ENCODE assay signal across 20 cellular contexts in the genomic region with DNA sequence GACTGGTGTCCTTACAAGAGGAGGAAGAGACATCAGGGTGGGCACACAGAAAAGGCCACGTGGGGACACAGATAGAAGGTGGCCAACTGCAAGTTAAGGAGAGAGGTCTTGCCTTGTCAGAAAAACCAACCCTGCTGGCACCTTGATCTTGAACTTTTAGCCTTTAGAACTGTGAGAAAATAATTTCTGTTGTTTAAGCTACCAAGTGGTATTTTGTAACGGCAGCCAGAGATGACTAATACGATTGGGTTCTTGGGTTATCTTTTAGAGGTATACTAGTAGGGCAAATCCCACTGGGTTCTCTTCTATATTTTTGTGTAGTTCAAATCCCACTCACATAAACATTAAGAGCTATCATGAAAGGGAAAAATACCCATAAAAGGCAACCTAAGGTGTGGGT. TPM values are rescaled to one million over a fixed set of nuclear protein-coding genes. Genes with fewer than 3 reads are reported as not detected.
DNase-seq lines count a peak whose midpoint lies in the region; ATAC-seq and TF ChIP-seq lines count a peak whose summit lies in the region.
"Had no signal": no experiment of that assay in that cellular context is flagged by ENCODE, and none has a peak within 500 bp of the region (broad histone marks: within the 10 kb centered on the region; RNA-seq: fewer than 3 reads in every experiment).

No MANE protein-coding gene starts in this region.

- no peaks in the 10 kb centered on the region for H3K36me3 Mint-ChIP-seq in activated CD4-positive, alpha-beta T cell treated with anti-CD3 and anti-CD28 coated beads for 36 hours (ENCODE audit: low read depth)
- H3K36me3 Mint-ChIP-seq in H9 (ENCODE audit: insufficient read depth in 1 of 3, low read depth in 3 of 3), result peaks cover 8 to 38% (median 13%) of the 10 kb centered on the region in 3 experiments
- no peaks in the 10 kb centered on the region for H3K36me3 Mint-ChIP-seq in activated T-helper 17 cell treated with anti-CD3 and anti-CD28 coated beads, Interleukin-2, amount 50 U/mL, for 72 hours (ENCODE audit: low read depth)
- peaks cover 0 to 8% (median 0%) of the 10 kb centered on the region in 5 donors for H3K36me3 Mint-ChIP-seq in naive thymus-derived CD4-positive, alpha-beta T cell
- H3K36me3 Mint-ChIP-seq: brain, CD14-positive monocyte, neural progenitor cell had no signal

- no peak overlapping the region for H3K27ac Mint-ChIP-seq in activated CD4-positive, alpha-beta T cell treated with anti-CD3 and anti-CD28 coated beads for 36 hours
- H3K27ac Mint-ChIP-seq in H9, result peak overlapping the region in 2 of 3 experiments; percentile 63; a peak in 2 of 7 replicates
- peak overlapping the region; percentile 28 for H3K27ac Mint-ChIP-seq in activated T-helper 17 cell treated with anti-CD3 and anti-CD28 coated beads, Interleukin-2, amount 50 U/mL, for 72 hours
- peak overlapping the region in 7 of 9 donors; percentile 23 to 92 (median 55) for H3K27ac Mint-ChIP-seq in naive thymus-derived CD4-positive, alpha-beta T cell
- H3K27ac Mint-ChIP-seq: brain; dendritic cell treated with granulocyte-macrophage colony-stimulating factor and Interleukin-4, amounts not matched to agents 40 ng/mL and 50 ng/mL, for 4 days; neural progenitor cell had no signal

- no peak overlapping the region for H3K9ac ChIP-seq in H9 (ENCODE audit: extremely low read depth, insufficient read length, low read length)
- H3K9ac ChIP-seq: neural progenitor cell had no signal

- no peak for DNase-seq in activated CD4-positive, alpha-beta T cell treated with anti-CD3 and anti-CD28 coated beads for 36 hours
- DNase-seq in activated CD4-positive, alpha-beta T cell treated with anti-CD3 and anti-CD28 coated beads, Interleukin-2, amount 50 U/mL, for 4 hours, result no peak
- DNase-seq in H9 (no peak), RPMI8226 (no peak), cerebellar nuclear complex (lab: John Stamatoyannopoulos, UW) (no peak)
- no peak for DNase-seq in naive thymus-derived CD4-positive, alpha-beta T cell
- DNase-seq in stimulated activated naive CD4-positive, alpha-beta T cell (lab: John Stamatoyannopoulos, UW), result no peak
- DNase-seq: DMS79 treated with DMSO at 0.1 percent for 48 hours, foreskin melanocyte, GOT3, NCI-H2029, NCI-H510A, SW 1271, transverse colon had no signal

- H4K91ac ChIP-seq in H9 (ENCODE audit: insufficient read length, low read depth, low read length), result no peak overlapping the region

- H3K9me3 Mint-ChIP-seq in activated CD4-positive, alpha-beta T cell treated with anti-CD3 and anti-CD28 coated beads for 36 hours (ENCODE audit: low read depth), result no peaks in the 10 kb centered on the region
- H3K9me3 Mint-ChIP-seq in H9, result peaks cover 20 to 27% of the 10 kb centered on the region in 2 experiments
- no peaks in the 10 kb centered on the region for H3K9me3 Mint-ChIP-seq in activated T-helper 17 cell treated with anti-CD3 and anti-CD28 coated beads, Interleukin-2, amount 50 U/mL, for 72 hours
- peaks cover 0 to 4% (median 0%) of the 10 kb centered on the region in 11 donors for H3K9me3 Mint-ChIP-seq in naive thymus-derived CD4-positive, alpha-beta T cell

- H4K5ac ChIP-seq in H9 (ENCODE audit: insufficient read length, low read depth, low read length), result no peak overlapping the region

- H2AK5ac ChIP-seq in H9 (ENCODE audit: insufficient read length, low read length), result no peak overlapping the region

- H3K4ac ChIP-seq in H9 (ENCODE audit: low read depth, low read length), result no peak overlapping the region

- H3K4me1 ChIP-seq in H9 (ENCODE audit: insufficient read depth, low read length), result no peaks in the 10 kb centered on the region
- H3K4me1 ChIP-seq in naive thymus-derived CD4-positive, alpha-beta T cell (ENCODE audit: control insufficient read depth in 2 of 2, insufficient read depth in 2 of 2, low read length in 2 of 2), result peaks cover 15 to 19% of the 10 kb centered on the region in 2 donors
- H3K4me1 ChIP-seq: transverse colon had no signal

- peaks cover 31% of the 10 kb centered on the region for H3K4me1 Mint-ChIP-seq in activated CD4-positive, alpha-beta T cell treated with anti-CD3 and anti-CD28 coated beads for 36 hours
- H3K4me1 Mint-ChIP-seq in H9, result peaks cover 27 to 33% of the 10 kb centered on the region in 2 experiments
- peaks cover 19% of the 10 kb centered on the region for H3K4me1 Mint-ChIP-seq in activated T-helper 17 cell treated with anti-CD3 and anti-CD28 coated beads, Interleukin-2, amount 50 U/mL, for 72 hours
- peaks cover 14 to 36% (median 28%) of the 10 kb centered on the region in 7 donors for H3K4me1 Mint-ChIP-seq in naive thymus-derived CD4-positive, alpha-beta T cell

- no peak overlapping the region for H2BK12ac ChIP-seq in H9 (ENCODE audit: insufficient read length, low read depth, low read length)

- H2BK5ac ChIP-seq in H9 (ENCODE audit: insufficient read length, low read length), result no peak overlapping the region

- H3K4me3 Mint-ChIP-seq in activated CD4-positive, alpha-beta T cell treated with anti-CD3 and anti-CD28 coated beads for 36 hours, result no peak overlapping the region
- H3K4me3 Mint-ChIP-seq in H9, result no peak overlapping the region
- H3K4me3 Mint-ChIP-seq in activated T-helper 17 cell treated with anti-CD3 and anti-CD28 coated beads, Interleukin-2, amount 50 U/mL, for 72 hours, result peak overlapping the region; percentile 53
- H3K4me3 Mint-ChIP-seq in naive thymus-derived CD4-positive, alpha-beta T cell, result peak overlapping the region; percentile 10 to 86 (median 72)
- H3K4me3 Mint-ChIP-seq: brain; dendritic cell treated with granulocyte-macrophage colony-stimulating factor and Interleukin-4, amounts not matched to agents 40 ng/mL and 50 ng/mL, for 4 days; neural progenitor cell had no signal

- no peak overlapping the region for H3K56ac ChIP-seq in H9 (ENCODE audit: insufficient read length, low read depth, low read length)

- ATAC-seq in activated CD4-positive, alpha-beta T cell treated with anti-CD3 and anti-CD28 coated beads for 36 hours, result peak; percentile 15
- ATAC-seq in activated T-helper 17 cell treated with anti-CD3 and anti-CD28 coated beads, Interleukin-2, amount 50 U/mL, for 72 hours (replicated peaks), result no peak
- no peak for ATAC-seq in naive thymus-derived CD4-positive, alpha-beta T cell

- WGBS in H9 (ENCODE audit: extremely low coverage, insufficient read length, low lambda C conversion rate), result no CpG with 5 or more reads among the region's 3 CpGs

- H3K9me3 ChIP-seq in H9 (ENCODE audit: control insufficient read depth, low read depth, low read length), result no peaks in the 10 kb centered on the region
- no peaks in the 10 kb centered on the region for H3K9me3 ChIP-seq in naive thymus-derived CD4-positive, alpha-beta T cell (ENCODE audit: control insufficient read depth in 2 of 3, low read length in 3 of 3)
- H3K9me3 ChIP-seq: transverse colon had no signal

- POLR2A ChIA-PET in activated CD4-positive, alpha-beta T cell treated with anti-CD3 and anti-CD28 coated beads for 36 hours (lab: Charles Lee), result interaction anchor here (1.4 kb wide), 1 partner anchor 35 kb away, joined by 4 read pairs; no protein-coding TSS in a partner anchor
- POLR2A ChIA-PET in naive thymus-derived CD4-positive, alpha-beta T cell (lab: Charles Lee), result no interaction called here

- H2BK120ac ChIP-seq in H9 (ENCODE audit: low read depth, low read length, poor library complexity, severe bottlenecking), result no peak overlapping the region

- no peak overlapping the region for H3K4me2 ChIP-seq in H9 (ENCODE audit: insufficient read depth, insufficient read length, low read length)
- H3K4me2 ChIP-seq: neural progenitor cell, smooth muscle cell had no signal

- no peak overlapping the region for H2AFZ ChIP-seq in H9 (ENCODE audit: low read length)
- H2AFZ ChIP-seq: neural progenitor cell had no signal

- no peak overlapping the region for H3K23ac ChIP-seq in H9 (ENCODE audit: insufficient read length, low read depth, low read length)

- H3K18ac ChIP-seq in H9 (ENCODE audit: insufficient read length, low read depth, low read length), result no peak overlapping the region

- H3K79me1 ChIP-seq in H9 (ENCODE audit: insufficient read depth, low read depth, low read length, poor library complexity, severe bottlenecking), result no peaks in the 10 kb centered on the region

- no peaks in the 10 kb centered on the region for H3K36me3 ChIP-seq in naive thymus-derived CD4-positive, alpha-beta T cell (ENCODE audit: control insufficient read depth in 2 of 3, insufficient read depth in 3 of 3, low read length in 3 of 3)
- H3K36me3 ChIP-seq: neural progenitor cell, transverse colon had no signal

- no peak overlapping the region for H4K8ac ChIP-seq in H9 (replicated peaks; ENCODE audit: insufficient read length, low read depth, low read length)

- H2BK15ac ChIP-seq in H9 (ENCODE audit: low read depth, low read length), result no peak overlapping the region

- intact Hi-C loops in activated CD4-positive, alpha-beta T cell treated with anti-CD3 and anti-CD28 coated beads for 36 hours (cut with DNase I, micrococcal nuclease), result loop anchor here in 1 of 2 experiments (10.0 kb wide), 1 partner anchor 670 kb away; the partner anchor contains the start of gene CDC40
- intact Hi-C loops in naive thymus-derived CD4-positive, alpha-beta T cell (cut with micrococcal nuclease), result loop anchor here in 1 of 2 donors (5.0 kb wide), 1 partner anchor 33 kb away; the partner anchor contains the start of gene ZBTB24

- H3T11ph ChIP-seq in H9 (ENCODE audit: low read length), result no peak overlapping the region

- CTCF ChIA-PET in activated CD4-positive, alpha-beta T cell treated with anti-CD3 and anti-CD28 coated beads for 36 hours (lab: Charles Lee), result interaction anchor here (1.0 to 1.2 kb wide), 2 partner anchors 14 to 524 kb away, joined by 3 read pairs; no protein-coding TSS in a partner anchor
- CTCF ChIA-PET in naive thymus-derived CD4-positive, alpha-beta T cell (lab: Charles Lee), result interaction anchor here (0.8 kb wide), 1 partner anchor 33 kb away, joined by 3 read pairs; no protein-coding TSS in a partner anchor

- H3K23me2 ChIP-seq in H9 (ENCODE audit: insufficient read length, low read depth, low read length, poor library complexity, severe bottlenecking), result no peaks in the 10 kb centered on the region

- TF ChIP-seq CTCF in H9 (conservative IDR thresholded peaks at IDR 0.05), result no peak

- H2BK20ac ChIP-seq in H9 (ENCODE audit: low read depth, low read length, poor library complexity, severe bottlenecking), result no peak overlapping the region

- H3K4me3 ChIP-seq in naive thymus-derived CD4-positive, alpha-beta T cell (ENCODE audit: low read length), result no peak overlapping the region
- H3K4me3 ChIP-seq: neural progenitor cell, smooth muscle cell had no signal

- H3K27ac ChIP-seq in H9 (ENCODE audit: insufficient read length, low read depth, low read length), result no peak overlapping the region
- H3K27ac ChIP-seq in naive thymus-derived CD4-positive, alpha-beta T cell (ENCODE audit: low read depth, low read length), result no peak overlapping the region
- H3K27ac ChIP-seq: transverse colon had no signal

- H3K27me3 Mint-ChIP-seq in activated CD4-positive, alpha-beta T cell treated with anti-CD3 and anti-CD28 coated beads for 36 hours, result no peaks in the 10 kb centered on the region
- no peaks in the 10 kb centered on the region for H3K27me3 Mint-ChIP-seq in H9 (ENCODE audit: low read depth)
- H3K27me3 Mint-ChIP-seq in activated T-helper 17 cell treated with anti-CD3 and anti-CD28 coated beads, Interleukin-2, amount 50 U/mL, for 72 hours, result no peaks in the 10 kb centered on the region
- peaks cover 0 to 1% (median 0%) of the 10 kb centered on the region in 5 donors for H3K27me3 Mint-ChIP-seq in naive thymus-derived CD4-positive, alpha-beta T cell
- H3K27me3 Mint-ChIP-seq: dendritic cell treated with granulocyte-macrophage colony-stimulating factor and Interleukin-4, amounts not matched to agents 40 ng/mL and 50 ng/mL, for 4 days had no signal

- H3K14ac ChIP-seq in H9 (ENCODE audit: insufficient read depth, low read length), result no peak overlapping the region

- no peaks in the 10 kb centered on the region for H3K79me2 ChIP-seq in H9 (ENCODE audit: insufficient read depth, low read length)

- no peaks in the 10 kb centered on the region for H3K27me3 ChIP-seq in H9 (ENCODE audit: insufficient read depth, low read length)
- H3K27me3 ChIP-seq in naive thymus-derived CD4-positive, alpha-beta T cell (ENCODE audit: control insufficient read depth in 2 of 2, insufficient read depth in 2 of 2, low read length in 2 of 2), result no peaks in the 10 kb centered on the region
- H3K27me3 ChIP-seq: neural progenitor cell, transverse colon had no signal

- no peaks in the 10 kb centered on the region for H4K20me1 ChIP-seq in H9 (ENCODE audit: control insufficient read depth, insufficient read depth, insufficient read length)

RNA-seq across cellular contexts. Expression of gene ZBTB24, which starts 31.9 kb away (rescaled TPM):
- 10 to 100 TPM; 12.0 to 14.7 TPM for total RNA-seq in activated CD4-positive, alpha-beta T cell treated with anti-CD3 and anti-CD28 coated beads for 36 hours
- total RNA-seq in H9 (2021), result 25.6 and 27.3 TPM in 2 replicates
- 10 to 100 TPM; 11.0 to 11.4 TPM for total RNA-seq in activated T-helper 17 cell treated with anti-CD3 and anti-CD28 coated beads, Interleukin-2, amount 50 U/mL, for 72 hours
- 10 to 100 TPM; 10.2 to 26.6 (median 23.4) TPM for total RNA-seq in naive thymus-derived CD4-positive, alpha-beta T cell
- polyA plus RNA-seq in naive thymus-derived CD4-positive, alpha-beta T cell, result 1 to 10 TPM; 6.9 to 9.0 TPM

RNA-seq across cellular contexts. Expression of gene MICAL1, which starts 59.4 kb away (rescaled TPM):
- 10 to 100 TPM; 25.1 to 26.3 TPM for total RNA-seq in activated CD4-positive, alpha-beta T cell treated with anti-CD3 and anti-CD28 coated beads for 36 hours
- total RNA-seq in H9 (2021), result 84.9 and 92.9 TPM in 2 replicates
- 10 to 100 TPM; 43.3 to 58.3 TPM for total RNA-seq in activated T-helper 17 cell treated with anti-CD3 and anti-CD28 coated beads, Interleukin-2, amount 50 U/mL, for 72 hours
- total RNA-seq in naive thymus-derived CD4-positive, alpha-beta T cell, result 100 to 1,000 TPM in 2 of 5 experiments, 10 to 100 TPM in 3; 61.4 to 125 (median 78.7) TPM
- 10 to 100 TPM; 18.3 to 22.6 TPM for polyA plus RNA-seq in naive thymus-derived CD4-positive, alpha-beta T cell

Comparison
In these comparisons a context has a peak if more than half of its experiments do, and no peak if none do; other contexts are left out.
1. H3K4me3 Mint-ChIP-seq: peak in activated T-helper 17 cell treated with anti-CD3 and anti-CD28 coated beads, Interleukin-2, amount 50 U/mL, for 72 hours (single experiment) and naive thymus-derived CD4-positive, alpha-beta T cell (10 of 10); none in activated CD4-positive, alpha-beta T cell treated with anti-CD3 and anti-CD28 coated beads for 36 hours (single experiment) and H9 (0 of 2).